Comparison of ENCODE assay signal across 9 cellular contexts in genomic region chr1:109923131-109923945, GRCh38. TPM values are rescaled to one million over a fixed set of nuclear protein-coding genes. Genes with fewer than 3 reads are reported as not detected.
DNase-seq lines count a peak whose midpoint lies in the region; ATAC-seq and TF ChIP-seq lines count a peak whose summit lies in the region.
"Had no signal": no experiment of that assay in that cellular context is flagged by ENCODE, and none has a peak within 500 bp of the region (broad histone marks: within the 10 kb centered on the region; RNA-seq: fewer than 3 reads in every experiment).

No MANE protein-coding gene starts in this region.

- no peaks in the 10 kb centered on the region for H3K9me3 Mint-ChIP-seq in natural killer cell

- H3K4me1 ChIP-seq in breast epithelium (peaks cover 4 to 7% of the 10 kb centered on the region in 2 donors), psoas muscle (peaks cover 8% of the 10 kb centered on the region)

- no peak overlapping the region for H3K27ac Mint-ChIP-seq in natural killer cell

- TF ChIP-seq POLR2A in NB4 (IDR thresholded peaks at IDR 0.05; ENCODE audit: extremely low read depth, insufficient read length) (no peak), breast epithelium (IDR thresholded peaks at IDR 0.05) (no peak), lower leg skin (IDR thresholded peaks at IDR 0.05) (no peak)

- peaks cover 11% of the 10 kb centered on the region for H3K36me3 ChIP-seq in breast epithelium
- peaks cover 3 to 87% of the 10 kb centered on the region in 2 donors for H3K36me3 ChIP-seq in psoas muscle (ENCODE audit: insufficient read depth in 1 of 2, low read depth in 1 of 2)

- no peak overlapping the region for H3K4me3 ChIP-seq in NB4 (ENCODE audit: low read depth, low read length)
- no peak overlapping the region for H3K4me3 ChIP-seq in breast epithelium
- no peak overlapping the region for H3K4me3 ChIP-seq in psoas muscle
- no peak overlapping the region for H3K4me3 ChIP-seq in lower leg skin (ENCODE audit: low read depth, poor library complexity, severe bottlenecking)
- H3K4me3 ChIP-seq: SK-N-MC had no signal

- H3K4me3 Mint-ChIP-seq in natural killer cell, result peak overlapping the region; percentile 47

- peaks cover 4 to 27% of the 10 kb centered on the region in 2 donors for H3K27me3 Mint-ChIP-seq in natural killer cell (ENCODE audit: low read depth in 2 of 2)

- DNase-seq in GM10266 (ENCODE audit: extremely low spot score) (no peak), NB4 (ENCODE audit: low read depth) (peak; percentile 38), breast epithelium (ENCODE audit: low spot score in 2 of 2) (no peak), natural killer cell (no peak), psoas muscle (no peak), lower leg skin (ENCODE audit: low spot score in 2 of 2) (no peak)
- DNase-seq in activated T-cell treated with anti-CD3 and anti-CD28 coated beads, Interleukin-2, amount 50 U/mL, for 48 hours, result no peak

- intact Hi-C loops in breast epithelium (cut with DNase I; ENCODE audit: low total_unique reads) (no loop called here), natural killer cell (cut with micrococcal nuclease) (no loop called here), psoas muscle (cut with DNase I) (loop anchor here in 1 of 2 donors (5.0 kb wide), 1 partner anchor 121 kb away; no protein-coding TSS in a partner anchor), lower leg skin (cut with DNase I; ENCODE audit: low total_unique reads) (no loop called here)

- TF ChIP-seq CTCF in GM10266 (IDR thresholded peaks at IDR 0.05; ENCODE audit: control insufficient read depth, insufficient read depth, low read depth, missing control alignments), result peak; percentile 37
- peak; percentile 50 for TF ChIP-seq CTCF in NB4 (IDR thresholded peaks at IDR 0.05; ENCODE audit: low read depth, low read length)
- TF ChIP-seq CTCF in breast epithelium (IDR thresholded peaks at IDR 0.05), result peak in 1 of 3 donors; percentile 16
- no peak for TF ChIP-seq CTCF in natural killer cell (IDR thresholded peaks at IDR 0.05)
- no peak for TF ChIP-seq CTCF in psoas muscle (IDR thresholded peaks at IDR 0.05)
- no peak for TF ChIP-seq CTCF in lower leg skin (IDR thresholded peaks at IDR 0.05)

- no peaks in the 10 kb centered on the region for H3K9me3 ChIP-seq in breast epithelium
- no peaks in the 10 kb centered on the region for H3K9me3 ChIP-seq in psoas muscle

- no peaks in the 10 kb centered on the region for H3K4me1 Mint-ChIP-seq in natural killer cell

- H3K36me3 Mint-ChIP-seq in natural killer cell, result no peaks in the 10 kb centered on the region

- ATAC-seq in natural killer cell (peak in 2 of 3 donors; percentile 47 to 50), GM18517 (IDR thresholded peaks at IDR 0.05; ENCODE audit: unreplicated experiment) (no peak), psoas muscle (no peak)

- peak overlapping the region; percentile 36 to 74 for H3K27ac ChIP-seq in breast epithelium
- H3K27ac ChIP-seq in psoas muscle, result no peak overlapping the region
- H3K27ac ChIP-seq: SK-N-MC had no signal

- 86 to 87% (median 87%) methylated on average over 17 of the region's 17 CpGs for WGBS in psoas muscle, 3 donors
- 74 to 94% methylated on average over 13 to 17 of the region's 17 CpGs for WGBS in lower leg skin, 2 donors

- no peaks in the 10 kb centered on the region for H3K27me3 ChIP-seq in breast epithelium
- H3K27me3 ChIP-seq in psoas muscle (ENCODE audit: insufficient read depth in 3 of 3, low read length in 2 of 3), result no peaks in the 10 kb centered on the region

RNA-seq across cellular contexts. Expression of gene CSF1, which starts 12.7 kb away (rescaled TPM):
- 10 to 100 TPM; 28.2 to 54.7 (median 54.4) TPM for total RNA-seq in breast epithelium
- total RNA-seq in natural killer cell, result 10 to 100 TPM in 1 of 3 donors, 1 to 10 TPM in 2; 2.1 to 57.9 (median 3.7) TPM
- 10 to 100 TPM in 3 of 4 donors, 1 to 10 TPM in 1; 7.9 to 14.7 (median 10.6) TPM for total RNA-seq in psoas muscle
- 10 to 100 TPM in 1 of 3 donors, 1 to 10 TPM in 2; 3.7 to 13.8 (median 6.3) TPM for polyA plus RNA-seq in psoas muscle
- 10 to 100 TPM in 3 of 4 donors, 1 to 10 TPM in 1; 9.7 to 41.9 (median 22.0) TPM for total RNA-seq in lower leg skin

Comparison
In these comparisons a context has a peak if more than half of its experiments do, and no peak if none do; other contexts are left out.
1. CTCF ChIP-seq: peak in GM10266 (single experiment) and NB4 (single experiment); none in natural killer cell (single experiment), psoas muscle (single experiment) and lower leg skin (0 of 3).
2. ATAC-seq: peak in natural killer cell (2 of 3); none in GM18517 (single experiment) and psoas muscle (0 of 4).